1 cellular context compared by ENCODE assay signal in genomic region chr11:114439229-114440120, GRCh38.
TF ChIP-seq lines count a peak whose summit lies in the region.

REXO2 (plus strand) TSS chr11:114439467; CDS start chr11:114439529, 62 bp downstream.

TF ChIP-seq in HEK293, 187 proteins besides CTCF, POLR2A, EP300 and RAD21 (continued from another document and continues in another):
- TF ChIP-seq ZNF280D (tag by site-specific recombination; IDR thresholded peaks at IDR 0.05) = no peak
- 0 out of 2 replicates have a peak, but pooled peaks have one; percentile 17 for TF ChIP-seq ZNF843 (tag by site-specific recombination; IDR thresholded peaks at IDR 0.05)
- TF ChIP-seq ZNF175 (tag by site-specific recombination; IDR thresholded peaks at IDR 0.05) = no peak
- TF ChIP-seq BCL11B (tag by site-specific recombination; IDR thresholded peaks at IDR 0.05; ENCODE audit: low read depth) = no peak
- no peak for TF ChIP-seq ZNF112 (tag by site-specific recombination; IDR thresholded peaks at IDR 0.05)
- TF ChIP-seq ZNF654 (tag by site-specific recombination; IDR thresholded peaks at IDR 0.05; ENCODE audit: low read depth) = no peak
- TF ChIP-seq ZNF645 (tag by site-specific recombination; IDR thresholded peaks at IDR 0.05) = no peak
- peak; percentile 23; the same call in 1 of the 2 replicates for TF ChIP-seq WT1 (tag by site-specific recombination; IDR thresholded peaks at IDR 0.05)
- TF ChIP-seq ZNF768 (tag by site-specific recombination; IDR thresholded peaks at IDR 0.05) = no peak
- no peak for TF ChIP-seq REST (tag by site-specific recombination; IDR thresholded peaks at IDR 0.05)
- TF ChIP-seq ZNF211 (tag by site-specific recombination; IDR thresholded peaks at IDR 0.05; ENCODE audit: low read depth) = no peak
- TF ChIP-seq ZBTB8A (tag by site-specific recombination; IDR thresholded peaks at IDR 0.05) = peak; percentile 70
- TF ChIP-seq ZFHX2 (tag by site-specific recombination; conservative IDR thresholded peaks at IDR 0.05) = peak; percentile 41
- TF ChIP-seq ZNF549 (tag by site-specific recombination; IDR thresholded peaks at IDR 0.05) = no peak
- TF ChIP-seq ZNF169 (tag by site-specific recombination; IDR thresholded peaks at IDR 0.05) = no peak
- TF ChIP-seq ZBTB48 (tag by site-specific recombination; IDR thresholded peaks at IDR 0.05) = peak; percentile 76; the same call in 1 of the 2 replicates
- no peak for TF ChIP-seq ZNF391 (tag by site-specific recombination; IDR thresholded peaks at IDR 0.05; ENCODE audit: borderline replicate concordance, low read depth)
- TF ChIP-seq ZNF610 (tag by site-specific recombination; IDR thresholded peaks at IDR 0.05; ENCODE audit: borderline replicate concordance) = no peak
- TF ChIP-seq ZNF223 (tag by site-specific recombination; IDR thresholded peaks at IDR 0.05) = no peak
- TF ChIP-seq ZNF658 (tag by site-specific recombination; IDR thresholded peaks at IDR 0.05) = no peak
- TF ChIP-seq YY2 (tag by site-specific recombination; IDR thresholded peaks at IDR 0.05) = 0 out of 2 replicates have a peak, but pooled peaks have one; percentile 48
- no peak for TF ChIP-seq ZNF132 (tag by site-specific recombination; IDR thresholded peaks at IDR 0.05; ENCODE audit: borderline replicate concordance)
- TF ChIP-seq ZNF423 (tag by site-specific recombination; IDR thresholded peaks at IDR 0.05) = no peak
- peak; percentile 97 for TF ChIP-seq ZNF341 (tag by site-specific recombination; IDR thresholded peaks at IDR 0.05; ENCODE audit: low read depth)
- no peak for TF ChIP-seq ZNF48 (tag by site-specific recombination; IDR thresholded peaks at IDR 0.05)
- no peak for TF ChIP-seq ZNF19 (tag by site-specific recombination; IDR thresholded peaks at IDR 0.05; ENCODE audit: low read depth)
- TF ChIP-seq ELK4 (IDR thresholded peaks at IDR 0.05; ENCODE audit: borderline replicate concordance, low read depth, low read length) = no peak
- peak; percentile 59; the same call in 1 of the 2 replicates for TF ChIP-seq ZFP37 (tag by site-specific recombination; IDR thresholded peaks at IDR 0.05)
- 0 out of 2 replicates have a peak, but pooled peaks have one; percentile 31 for TF ChIP-seq ZNF121 (tag by site-specific recombination; IDR thresholded peaks at IDR 0.05)
- no peak for TF ChIP-seq AEBP2 (tag by site-specific recombination; IDR thresholded peaks at IDR 0.05; ENCODE audit: borderline replicate concordance)
- no peak for TF ChIP-seq ZNF664 (tag by site-specific recombination; IDR thresholded peaks at IDR 0.05)
- TF ChIP-seq ZNF146 (tag by site-specific recombination; IDR thresholded peaks at IDR 0.05) = 0 out of 2 replicates have a peak, but pooled peaks have one; percentile 13
- no peak for TF ChIP-seq ZNF596 (tag by site-specific recombination; IDR thresholded peaks at IDR 0.05)
- peak; percentile 28 for TF ChIP-seq ZNF398 (tag by site-specific recombination; IDR thresholded peaks at IDR 0.05)
- TF ChIP-seq ZNF76 (tag by site-specific recombination; IDR thresholded peaks at IDR 0.05; ENCODE audit: borderline replicate concordance, low read depth) = peak; percentile 88
- no peak for TF ChIP-seq ZNF785 (tag by site-specific recombination; IDR thresholded peaks at IDR 0.05)
- TF ChIP-seq ZSCAN16 (tag by site-specific recombination; IDR thresholded peaks at IDR 0.05) = no peak
- no peak for TF ChIP-seq ZNF2 (tag by site-specific recombination; IDR thresholded peaks at IDR 0.05)
- TF ChIP-seq ZNF311 (tag by site-specific recombination; IDR thresholded peaks at IDR 0.05; ENCODE audit: borderline replicate concordance) = no peak
- no peak for TF ChIP-seq ZNF585B (tag by site-specific recombination; IDR thresholded peaks at IDR 0.05)
- TF ChIP-seq ZNF558 (tag by site-specific recombination; IDR thresholded peaks at IDR 0.05) = no peak
- no peak for TF ChIP-seq ZNF510 (tag by site-specific recombination; IDR thresholded peaks at IDR 0.05; ENCODE audit: insufficient replicate concordance)
- 0 out of 2 replicates have a peak, but pooled peaks have one; percentile 24 for TF ChIP-seq KLF8 (tag by site-specific recombination; IDR thresholded peaks at IDR 0.05)
- TF ChIP-seq ZNF777 (tag by site-specific recombination; IDR thresholded peaks at IDR 0.05; ENCODE audit: borderline replicate concordance) = peak; percentile 38; the same call in 1 of the 2 replicates
- TF ChIP-seq SCRT1 (tag by site-specific recombination; IDR thresholded peaks at IDR 0.05; ENCODE audit: borderline replicate concordance) = no peak
- no peak for TF ChIP-seq ZFP69B (tag by site-specific recombination; IDR thresholded peaks at IDR 0.05)
- TF ChIP-seq ZBTB10 (tag by site-specific recombination; IDR thresholded peaks at IDR 0.05) = peak; percentile 66; the same call in 1 of the 2 replicates
- no peak for TF ChIP-seq ZNF221 (tag by site-specific recombination; IDR thresholded peaks at IDR 0.05; ENCODE audit: borderline replicate concordance)
- TF ChIP-seq SP2 (tag by site-specific recombination; IDR thresholded peaks at IDR 0.05) = peak; percentile 16; the same call in 1 of the 2 replicates
- TF ChIP-seq SP3 (tag by site-specific recombination; IDR thresholded peaks at IDR 0.05) = peak; percentile 54; the same call in 1 of the 2 replicates
- peak; percentile 42; the same call in 1 of the 2 replicates for TF ChIP-seq KLF9 (tag by site-specific recombination; IDR thresholded peaks at IDR 0.05; ENCODE audit: low read depth)
- no peak for TF ChIP-seq ZNF488 (tag by site-specific recombination; IDR thresholded peaks at IDR 0.05)
- no peak for TF ChIP-seq ZNF701 (tag by site-specific recombination; IDR thresholded peaks at IDR 0.05)
- TF ChIP-seq ZNF155 (tag by site-specific recombination; IDR thresholded peaks at IDR 0.05) = no peak
